8 cellular contexts compared by ENCODE assay signal in the genomic region with DNA sequence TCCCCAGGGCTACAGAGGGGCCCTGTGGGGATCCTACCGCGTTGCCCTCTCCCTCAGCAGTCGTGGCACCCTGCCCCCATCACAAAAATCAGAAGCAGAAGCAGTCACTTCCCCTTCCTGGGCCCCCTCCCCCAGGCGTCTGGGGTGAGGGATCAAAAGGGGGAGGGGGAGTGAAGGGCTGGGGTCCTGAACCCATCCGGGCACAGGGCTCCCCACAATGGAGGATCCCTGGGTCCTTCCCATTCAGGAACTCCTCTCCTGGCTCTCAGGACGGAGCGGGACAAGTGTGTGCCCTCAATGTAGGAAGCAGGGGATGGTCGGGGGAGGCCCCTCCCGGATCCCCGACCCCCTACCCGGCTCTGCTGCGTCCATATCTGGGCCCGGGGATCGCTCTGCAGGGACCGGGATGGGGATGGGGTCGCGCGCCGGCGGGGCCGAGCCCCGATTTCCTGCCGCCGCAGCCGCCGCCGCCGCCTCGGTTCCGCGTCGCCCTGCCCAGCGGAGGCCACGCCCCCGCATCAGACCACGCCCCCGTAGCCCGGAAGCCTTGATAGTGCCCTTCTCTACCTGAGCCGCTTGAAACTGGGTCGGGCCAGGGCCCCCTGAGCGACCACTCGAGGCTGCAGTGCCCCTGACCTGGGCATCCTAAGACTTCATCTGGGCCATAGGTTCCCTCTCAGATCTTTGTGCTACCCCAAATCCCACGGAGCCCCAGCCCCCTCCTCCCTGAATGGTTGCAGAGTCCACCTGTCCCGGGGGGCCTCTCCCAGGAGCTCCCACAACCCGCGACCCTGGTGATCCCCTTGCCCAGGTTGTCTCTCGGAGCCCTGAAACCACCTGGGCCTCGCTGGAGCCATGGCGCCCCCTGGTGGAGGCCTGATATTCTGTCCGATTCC. TPM values are rescaled to one million over a fixed set of nuclear protein-coding genes. Genes with fewer than 3 reads are reported as not detected.
DNase-seq lines count a peak whose midpoint lies in the region; ATAC-seq, FAIRE-seq and TF ChIP-seq lines count a peak whose summit lies in the region.

Gene GMIP (minus strand): TSS at position 500 of the 896 bp plus-strand sequence. CDS start 128 bp downstream, at position 372.

- no peaks in the 10 kb centered on the region for H3K27me3 ChIP-seq in HepG2 (ENCODE audit: control insufficient read depth in 1 of 2, insufficient read depth in 2 of 2, low read length in 2 of 2)

- peak within 1 kb of the TSS; percentile 10 to 77 for H3K27ac ChIP-seq in coronary artery
- H3K27ac ChIP-seq in HepG2 (ENCODE audit: extremely low read length, insufficient read depth, low read length) = peak within 1 kb of the TSS; percentile 15

- H3K27ac Mint-ChIP-seq in activated CD4-positive, alpha-beta T cell treated with anti-CD3 and anti-CD28 coated beads for 36 hours = peak within 1 kb of the TSS; percentile 96

- no peaks in the 10 kb centered on the region for H3K27me3 Mint-ChIP-seq in activated CD4-positive, alpha-beta T cell treated with anti-CD3 and anti-CD28 coated beads for 36 hours

- TF ChIP-seq CTCF in coronary artery (IDR thresholded peaks at IDR 0.05) (peak; percentile 89), HepG2 (CRISPR knock-in tag; IDR thresholded peaks at IDR 0.05) (peak; percentile 85)

- H3K36me3 ChIP-seq in HepG2 (replicated peaks in 1 of 2; ENCODE audit: control insufficient read depth in 1 of 2, insufficient read depth in 2 of 2, low read length in 2 of 2) = peaks cover 6 to 35% of the 10 kb centered on the region in 2 experiments; a peak in 4 of 5 replicates

- H4K20me1 ChIP-seq in HepG2 (ENCODE audit: insufficient read depth, low read length) = no peaks in the 10 kb centered on the region

- peak within 1 kb of the TSS; percentile 100 for H3K4me3 Mint-ChIP-seq in activated CD4-positive, alpha-beta T cell treated with anti-CD3 and anti-CD28 coated beads for 36 hours

- TF ChIP-seq POLR2A in HepG2 (IDR thresholded peaks at IDR 0.05; ENCODE audit: insufficient read depth in 1 of 2, low read depth in 2 of 2, low read length in 2 of 2) = peak in 1 of 2 experiments; percentile 60; a peak in 2 of 4 replicates

- 0% methylated on average over 6 of the region's 50 CpGs for WGBS in HepG2 (ENCODE audit: low lambda C conversion rate)

- peaks cover 33% of the 10 kb centered on the region for H3K36me3 Mint-ChIP-seq in activated CD4-positive, alpha-beta T cell treated with anti-CD3 and anti-CD28 coated beads for 36 hours (ENCODE audit: low read depth)

- TF ChIP-seq RAD21 in HepG2 (CRISPR knock-in tag; IDR thresholded peaks at IDR 0.05) = peak; percentile 79

- H3K4me1 ChIP-seq in HepG2 (ENCODE audit: insufficient read depth, low read length) = no peaks in the 10 kb centered on the region

- FAIRE-seq in HepG2 (lab: Jason Lieb, UNC) = no peak

- peaks cover 10% of the 10 kb centered on the region for H3K4me1 Mint-ChIP-seq in activated CD4-positive, alpha-beta T cell treated with anti-CD3 and anti-CD28 coated beads for 36 hours

- in situ Hi-C loops in HepG2 (cut with HindIII; ENCODE audit: extremely low pct_ligation_motif_present, low pct_unique_long_range_greater_than_20kb) = loop anchor here (5.0 kb wide), 1 partner anchor 106 kb away; the partner anchor contains the start of gene CILP2

- no peaks in the 10 kb centered on the region for H3K79me2 ChIP-seq in HepG2 (ENCODE audit: insufficient read depth, low read length)

- H3K9me3 Mint-ChIP-seq in activated CD4-positive, alpha-beta T cell treated with anti-CD3 and anti-CD28 coated beads for 36 hours (ENCODE audit: low read depth) = no peaks in the 10 kb centered on the region

- no TSS peak for BruUV-seq in HepG2 (replicated peaks; lab: Mats Ljungman, UMichigan)

- intact Hi-C loops in activated CD4-positive, alpha-beta T cell treated with anti-CD3 and anti-CD28 coated beads for 36 hours (cut with DNase I, micrococcal nuclease) = loop anchor here (1.0 to 5.0 kb wide), 10 partner anchors 15 to 451 kb away; partner anchors contain the start of genes PBX4 (in 2 of the 2), ATP13A1 (in 1 of the 2), BORCS8 (in 1 of the 2) and LPAR2 (in 1 of the 2)
- intact Hi-C loops in HepG2 (cut with micrococcal nuclease; ENCODE audit: unreplicated experiment) = loop anchor here (5.0 kb wide), 1 partner anchor 111 kb away; no protein-coding TSS in a partner anchor

- no peak for TF ChIP-seq EP300 in HepG2 (IDR thresholded peaks at IDR 0.05; ENCODE audit: low read depth in 2 of 2, low read length in 2 of 2)
- no peak for TF ChIP-seq EP300 in HepG2 (CRISPR knock-in tag; IDR thresholded peaks at IDR 0.05; ENCODE audit: borderline replicate concordance)

- peak within 1 kb of the TSS; percentile 87 for H3K4me2 ChIP-seq in HepG2 (ENCODE audit: low read depth, low read length)

- peak; percentile 62 for ATAC-seq in HG02981 (IDR thresholded peaks at IDR 0.05; ENCODE audit: unreplicated experiment)
- ATAC-seq in activated CD4-positive, alpha-beta T cell treated with anti-CD3 and anti-CD28 coated beads for 36 hours = peak; percentile 82
- peak; percentile 81 for ATAC-seq in HepG2

- H3K9ac ChIP-seq in HepG2 (ENCODE audit: insufficient read depth, low read depth, low read length) = peak within 1 kb of the TSS; percentile 65

- POLR2A ChIA-PET in activated CD4-positive, alpha-beta T cell treated with anti-CD3 and anti-CD28 coated beads for 36 hours (lab: Charles Lee) = interaction anchor here (0.7 kb wide), 1 partner anchor 112 kb away, joined by 3 read pairs; no protein-coding TSS in a partner anchor
- POLR2A ChIA-PET in HepG2 (lab: Yijun Ruan, JAX) = interaction anchor here (1.0 to 1.3 kb wide), 3 partner anchors 111 to 258 kb away, joined by 3 to 4 read pairs (median 3); no protein-coding TSS in a partner anchor

- H2AFZ ChIP-seq in HepG2 (ENCODE audit: low read length) = no peak within 1 kb of the TSS

- DNase-seq in SHP77 (lab: John Stamatoyannopoulos, UW) = peak; percentile 31 to 38
- DNase-seq in SHP77 treated with DMSO at 0.1 percent for 48 hours (lab: John Stamatoyannopoulos, UW) = no peak
- DNase-seq in NCI-H2196 treated with DMSO at 0.1 percent for 48 hours (lab: John Stamatoyannopoulos, UW; ENCODE audit: unreplicated experiment) = peak; percentile 24
- DNase-seq in activated CD4-positive, alpha-beta T cell treated with anti-CD3 and anti-CD28 coated beads for 36 hours = peak; percentile 92
- peak; percentile 83 for DNase-seq in coronary artery (ENCODE audit: low spot score)
- DNase-seq in HepG2 (ENCODE audit: low spot score) = peak; percentile 45
- DNase-seq in stimulated activated CD4-positive, alpha-beta T cell treated with anti-CD3 and anti-CD28 coated beads, Interleukin-4, amount 100 ng/mL, for 4 hours = peak; percentile 79 to 86

- H3K4me3 ChIP-seq in coronary artery = peak within 1 kb of the TSS; percentile 86
- H3K4me3 ChIP-seq in HepG2 (replicated peaks in 1 of 3; ENCODE audit: insufficient read depth in 1 of 3, low read depth in 2 of 3, low read length in 3 of 3) = peak within 1 kb of the TSS; percentile 86 to 88 (median 88)

- no peaks in the 10 kb centered on the region for H3K9me3 ChIP-seq in HepG2 (ENCODE audit: low read length)

- CTCF ChIA-PET in activated CD4-positive, alpha-beta T cell treated with anti-CD3 and anti-CD28 coated beads for 36 hours (lab: Charles Lee) = interaction anchor here (0.6 to 2.5 kb wide), 13 partner anchors 17 to 317 kb away, joined by 3 to 30 read pairs (median 4); no protein-coding TSS in a partner anchor
- CTCF ChIA-PET in HepG2 (lab: Yijun Ruan, JAX; ENCODE audit: low intra/inter-chr PET ratio, low total read pairs) = interaction anchor here (0.8 to 2.4 kb wide), 3 partner anchors 81 to 111 kb away, joined by 3 to 23 read pairs (median 3); no protein-coding TSS in a partner anchor

TF ChIP-seq in HepG2, 621 proteins besides CTCF, POLR2A, EP300 and RAD21 (continues in another document):
- TF ChIP-seq, protein P1, sequence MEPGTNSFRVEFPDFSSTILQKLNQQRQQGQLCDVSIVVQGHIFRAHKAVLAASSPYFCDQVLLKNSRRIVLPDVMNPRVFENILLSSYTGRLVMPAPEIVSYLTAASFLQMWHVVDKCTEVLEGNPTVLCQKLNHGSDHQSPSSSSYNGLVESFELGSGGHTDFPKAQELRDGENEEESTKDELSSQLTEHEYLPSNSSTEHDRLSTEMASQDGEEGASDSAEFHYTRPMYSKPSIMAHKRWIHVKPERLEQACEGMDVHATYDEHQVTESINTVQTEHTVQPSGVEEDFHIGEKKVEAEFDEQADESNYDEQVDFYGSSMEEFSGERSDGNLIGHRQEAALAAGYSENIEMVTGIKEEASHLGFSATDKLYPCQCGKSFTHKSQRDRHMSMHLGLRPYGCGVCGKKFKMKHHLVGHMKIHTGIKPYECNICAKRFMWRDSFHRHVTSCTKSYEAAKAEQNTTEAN (CRISPR knock-in tag; conservative IDR thresholded peaks at IDR 0.05) = 0 out of 2 replicates have a peak, but pooled peaks have one; percentile 35
- no peak for TF ChIP-seq DR1 (CRISPR knock-in tag; IDR thresholded peaks at IDR 0.05)

RNA-seq across cellular contexts. Expression of gene GMIP, which starts in this region (rescaled TPM):
- 10 to 100 TPM; 54.9 to 56.6 TPM for total RNA-seq in activated CD4-positive, alpha-beta T cell treated with anti-CD3 and anti-CD28 coated beads for 36 hours
- total RNA-seq in HepG2 (2016; rRNA removed; fragmentation: Illumina TruSeq; extraction: Trizol) = 1.3 and 1.8 TPM in 2 replicates
- 0.88 and 1.5 TPM in 2 replicates for total RNA-seq in HepG2 (2016; cell fraction: cytosol; rRNA removed; fragmentation: Illumina TruSeq; extraction: Trizol; ENCODE audit: low read depth)
- 1.4 and 1.5 TPM in 2 replicates for total RNA-seq in HepG2 (2016; cell fraction: insoluble cytoplasmic fraction; rRNA removed; fragmentation: Illumina TruSeq; extraction: Trizol)
- 0.80 and 1.5 TPM in 2 replicates for total RNA-seq in HepG2 (2016; cell fraction: membrane; rRNA removed; fragmentation: Illumina TruSeq; extraction: Trizol)
- 1.7 and 2.0 TPM in 2 replicates for total RNA-seq in HepG2 (2016; cell fraction: nucleus; rRNA removed; fragmentation: Illumina TruSeq; extraction: Trizol)
- 1.4 and 1.5 TPM in 2 replicates for polyA plus RNA-seq in HepG2 (2011; rRNA removed)
- polyA plus RNA-seq in HepG2 (2011; cell fraction: cytosol; rRNA removed) = 0.62 and 0.71 TPM in 2 replicates
- polyA plus RNA-seq in HepG2 (2011; cell fraction: nucleus; rRNA removed) = 16.5 and 21.4 TPM in 2 replicates
- 2.1 and 3.2 TPM in 2 replicates for polyA plus RNA-seq in HepG2 (2012)
- 0.38 and 0.47 TPM in 2 replicates for polyA plus RNA-seq in HepG2 (2016; cell fraction: cytosol; fragmentation: Illumina TruSeq; extraction: Trizol; ENCODE audit: low read depth)
- 1.8 and 2.2 TPM in 2 replicates for polyA plus RNA-seq in HepG2 (2016; cell fraction: insoluble cytoplasmic fraction; fragmentation: Illumina TruSeq; extraction: Trizol; ENCODE audit: low read depth)
- polyA plus RNA-seq in HepG2 (2016; cell fraction: membrane; fragmentation: Illumina TruSeq; extraction: Trizol; ENCODE audit: low read depth) = 0.83 and 0.98 TPM in 2 replicates
- polyA plus RNA-seq in HepG2 (2016; cell fraction: nucleus; fragmentation: Illumina TruSeq; extraction: Trizol; ENCODE audit: insufficient read depth, low read depth) = 4.6 and 6.5 TPM in 2 replicates
- polyA minus RNA-seq in HepG2 (2011; rRNA and poly(A)+ RNA removed; ENCODE audit: low replicate concordance) = 1.3 and 6.5 TPM in 2 replicates
- 0.79 and 2.2 TPM in 2 replicates for polyA minus RNA-seq in HepG2 (2011; cell fraction: cytosol; rRNA and poly(A)+ RNA removed)
- 2.4 and 3.0 TPM in 2 replicates for polyA minus RNA-seq in HepG2 (2011; cell fraction: nucleus; rRNA and poly(A)+ RNA removed)

Comparison
In these comparisons a context has a peak if more than half of its experiments do, and no peak if none do; other contexts are left out.
1. RNA of gene GMIP (total RNA-seq): 54.9 to 56.6 TPM in activated CD4-positive, alpha-beta T cell treated with anti-CD3 and anti-CD28 coated beads for 36 hours; 0.80 to 2.0 TPM in HepG2; every median in the first group is over 10 times any median in the second.
2. Peak in every context shown above with its lines, with median percentiles within 50 percentile points of each other: ATAC-seq.